In genomic region chr6:125198285-125199009, GRCh38 we compare ENCODE assay signal across 14 cellular contexts. TPM values are rescaled to one million over a fixed set of nuclear protein-coding genes. Genes with fewer than 3 reads are reported as not detected.
DNase-seq lines count a peak whose midpoint lies in the region; ATAC-seq and TF ChIP-seq lines count a peak whose summit lies in the region.
"Had no signal": no experiment of that assay in that cellular context is flagged by ENCODE, and none has a peak within 500 bp of the region (broad histone marks: within the 10 kb centered on the region; RNA-seq: fewer than 3 reads in every experiment).

No MANE protein-coding gene starts in this region.

- TF ChIP-seq CTCF in gastroesophageal sphincter (IDR thresholded peaks at IDR 0.05) = no peak
- TF ChIP-seq CTCF in sigmoid colon (IDR thresholded peaks at IDR 0.05) = no peak
- TF ChIP-seq CTCF in activated CD8-positive, alpha-beta T cell treated with anti-CD3 and anti-CD28 coated beads for 36 hours (IDR thresholded peaks at IDR 0.05) = no peak

- TF ChIP-seq POLR2A in gastroesophageal sphincter (IDR thresholded peaks at IDR 0.05) (no peak), sigmoid colon (IDR thresholded peaks at IDR 0.05) (no peak)

- POLR2A ChIA-PET in CD8-positive, alpha-beta memory T cell (lab: Charles Lee) = no interaction called here
- POLR2A ChIA-PET in activated CD8-positive, alpha-beta T cell treated with anti-CD3 and anti-CD28 coated beads for 36 hours (lab: Charles Lee) = no interaction called here

- H3K9me3 Mint-ChIP-seq in CD8-positive, alpha-beta memory T cell = no peaks in the 10 kb centered on the region
- no peaks in the 10 kb centered on the region for H3K9me3 Mint-ChIP-seq in activated CD8-positive, alpha-beta T cell treated with anti-CD3 and anti-CD28 coated beads for 36 hours

- CTCF ChIA-PET in CD8-positive, alpha-beta memory T cell (lab: Charles Lee) = no interaction called here
- CTCF ChIA-PET in activated CD8-positive, alpha-beta T cell treated with anti-CD3 and anti-CD28 coated beads for 36 hours (lab: Charles Lee) = interaction anchor here (1.6 kb wide), 1 partner anchor 9 kb away, joined by 3 read pairs; no protein-coding TSS in a partner anchor

- peaks cover 32% of the 10 kb centered on the region for H3F3A ChIP-seq in GM23248 (ENCODE audit: insufficient read depth)

- 38 to 39% methylated on average over 8 of the region's 8 CpGs for WGBS in GM23248 (ENCODE audit: low coverage in 1 of 2, low lambda C conversion rate in 2 of 2, missing lambda C conversion rate in 2 of 2), 2 experiments
- 79 to 94% methylated on average over 4 to 7 of the region's 8 CpGs for WGBS in gastroesophageal sphincter (ENCODE audit: low coverage in 1 of 2), 2 donors
- 82 to 83% methylated on average over 8 of the region's 8 CpGs for WGBS in sigmoid colon, 2 donors

- H3K27ac ChIP-seq in GM23248 (peak overlapping the region; percentile 35; the same call in 1 of the 2 replicates), gastroesophageal sphincter (peak overlapping the region in 3 of 4 donors; percentile 13 to 44 (median 29)), sigmoid colon (peak overlapping the region; percentile 58 to 80 (median 68))
- H3K27ac ChIP-seq in CD8-positive, alpha-beta memory T cell (ENCODE audit: low read depth, low read length) = no peak overlapping the region
- H3K27ac ChIP-seq: brain microvascular endothelial cell, HL-60 had no signal

- DNase-seq in GM23248 = no peak
- peak; percentile 63 for DNase-seq in NCI-H446 treated with DMSO at 0.1 percent for 48 hours (lab: John Stamatoyannopoulos, UW)
- DNase-seq in sigmoid colon = no peak
- DNase-seq in NCI-H2171 treated with DMSO at 0.1 percent for 48 hours (lab: John Stamatoyannopoulos, UW) = no peak
- no peak for DNase-seq in CD8-positive, alpha-beta memory T cell
- no peak for DNase-seq in activated CD8-positive, alpha-beta T cell treated with anti-CD3 and anti-CD28 coated beads for 36 hours
- DNase-seq: activated gamma-delta T cell, NCI-H345 had no signal

- no peaks in the 10 kb centered on the region for H4K20me1 ChIP-seq in GM23248 (ENCODE audit: insufficient read depth)

- intact Hi-C loops in sigmoid colon (cut with DNase I) = no loop called here
- intact Hi-C loops in activated CD8-positive, alpha-beta T cell treated with anti-CD3 and anti-CD28 coated beads for 36 hours (cut with micrococcal nuclease) = no loop called here

- H3K9me3 ChIP-seq in GM23248 (ENCODE audit: low read depth) (no peaks in the 10 kb centered on the region), gastroesophageal sphincter (no peaks in the 10 kb centered on the region), sigmoid colon (no peaks in the 10 kb centered on the region)
- H3K9me3 ChIP-seq in CD8-positive, alpha-beta memory T cell (ENCODE audit: low read length) = no peaks in the 10 kb centered on the region
- H3K9me3 ChIP-seq: BE2C had no signal

- H3K4me2 ChIP-seq in GM23248 (ENCODE audit: unreplicated experiment) = no peak overlapping the region

- peak overlapping the region; percentile 45; the same call in 1 of the 2 replicates for H2AFZ ChIP-seq in GM23248

- H3K4me1 ChIP-seq in GM23248 (ENCODE audit: insufficient read depth) = peaks cover 39% of the 10 kb centered on the region
- peaks cover 3 to 53% (median 11%) of the 10 kb centered on the region in 3 donors for H3K4me1 ChIP-seq in gastroesophageal sphincter
- H3K4me1 ChIP-seq in sigmoid colon = peaks cover 0 to 45% (median 38%) of the 10 kb centered on the region in 4 donors
- H3K4me1 ChIP-seq in CD8-positive, alpha-beta memory T cell (ENCODE audit: insufficient read depth, low read length) = no peaks in the 10 kb centered on the region

- in situ Hi-C loops in GM23248 (cut with MboI) = no loop called here

- no peak overlapping the region for H3K9ac ChIP-seq in GM23248

- H3K27me3 ChIP-seq in GM23248 (replicated peaks; ENCODE audit: insufficient read depth) (no peaks in the 10 kb centered on the region), gastroesophageal sphincter (no peaks in the 10 kb centered on the region), sigmoid colon (no peaks in the 10 kb centered on the region)
- no peaks in the 10 kb centered on the region for H3K27me3 ChIP-seq in CD8-positive, alpha-beta memory T cell (ENCODE audit: insufficient read depth, low read length, poor library complexity, severe bottlenecking)
- H3K27me3 ChIP-seq: BE2C, brain microvascular endothelial cell had no signal

- no peaks in the 10 kb centered on the region for H3K9me2 ChIP-seq in GM23248 (ENCODE audit: insufficient read depth)

- H3K4me1 Mint-ChIP-seq in CD8-positive, alpha-beta memory T cell = no peaks in the 10 kb centered on the region
- H3K4me1 Mint-ChIP-seq in activated CD8-positive, alpha-beta T cell treated with anti-CD3 and anti-CD28 coated beads for 36 hours (ENCODE audit: low read depth) = no peaks in the 10 kb centered on the region

- no peak overlapping the region for H3K27ac Mint-ChIP-seq in CD8-positive, alpha-beta memory T cell
- no peak overlapping the region for H3K27ac Mint-ChIP-seq in activated CD8-positive, alpha-beta T cell treated with anti-CD3 and anti-CD28 coated beads for 36 hours

- no peaks in the 10 kb centered on the region for H3K36me3 ChIP-seq in GM23248 (ENCODE audit: low read depth)
- no peaks in the 10 kb centered on the region for H3K36me3 ChIP-seq in gastroesophageal sphincter
- no peaks in the 10 kb centered on the region for H3K36me3 ChIP-seq in sigmoid colon
- no peaks in the 10 kb centered on the region for H3K36me3 ChIP-seq in CD8-positive, alpha-beta memory T cell (ENCODE audit: insufficient read depth, low read length)
- H3K36me3 ChIP-seq: BE2C, brain microvascular endothelial cell had no signal

- H3K79me2 ChIP-seq in GM23248 (ENCODE audit: insufficient read depth) = no peaks in the 10 kb centered on the region

- TF ChIP-seq EP300 in gastroesophageal sphincter (IDR thresholded peaks at IDR 0.05) (no peak), sigmoid colon (IDR thresholded peaks at IDR 0.05) (no peak)

- ATAC-seq in gastroesophageal sphincter (no peak), HG02610 (IDR thresholded peaks at IDR 0.05; ENCODE audit: unreplicated experiment) (no peak)
- no peak for ATAC-seq in activated CD8-positive, alpha-beta T cell treated with anti-CD3 and anti-CD28 coated beads for 36 hours

- H3K27me3 Mint-ChIP-seq in CD8-positive, alpha-beta memory T cell = peaks cover 5 to 9% of the 10 kb centered on the region in 2 donors
- H3K27me3 Mint-ChIP-seq in activated CD8-positive, alpha-beta T cell treated with anti-CD3 and anti-CD28 coated beads for 36 hours = no peaks in the 10 kb centered on the region

- H3K36me3 Mint-ChIP-seq in CD8-positive, alpha-beta memory T cell = peaks cover 0 to 2% (median 0%) of the 10 kb centered on the region in 3 donors
- no peaks in the 10 kb centered on the region for H3K36me3 Mint-ChIP-seq in activated CD8-positive, alpha-beta T cell treated with anti-CD3 and anti-CD28 coated beads for 36 hours (ENCODE audit: low read depth)

- H3K4me3 Mint-ChIP-seq in CD8-positive, alpha-beta memory T cell = no peak overlapping the region
- no peak overlapping the region for H3K4me3 Mint-ChIP-seq in activated CD8-positive, alpha-beta T cell treated with anti-CD3 and anti-CD28 coated beads for 36 hours

- H3K4me3 ChIP-seq in GM23248 (no peak overlapping the region), gastroesophageal sphincter (no peak overlapping the region), sigmoid colon (no peak overlapping the region)
- H3K4me3 ChIP-seq in CD8-positive, alpha-beta memory T cell (ENCODE audit: low read length) = no peak overlapping the region
- H3K4me3 ChIP-seq: lung had no signal

RNA-seq across cellular contexts. Expression of gene TPD52L1, which starts 44.9 kb away (rescaled TPM):
- 5.1 and 5.7 TPM in 2 replicates for total RNA-seq in GM23248 (2014; rRNA removed; shearing (Covaris generic))
- polyA plus RNA-seq in GM23248 (2016; fragmentation: Nextera tagmentation; extraction: Ambion mirVana) = 11.3 and 12.3 TPM in 2 replicates
- total RNA-seq in gastroesophageal sphincter = 10 to 100 TPM; 11.2 to 59.7 (median 20.2) TPM
- 10 to 100 TPM; 61.0 to 98.9 (median 73.8) TPM for total RNA-seq in sigmoid colon
- 10 to 100 TPM in 2 of 3 donors, 1 to 10 TPM in 1; 8.1 to 21.8 (median 13.8) TPM for polyA plus RNA-seq in sigmoid colon
- not detected for total RNA-seq in CD8-positive, alpha-beta memory T cell
- 0.18 TPM for polyA plus RNA-seq in CD8-positive, alpha-beta memory T cell
- total RNA-seq in activated CD8-positive, alpha-beta T cell treated with anti-CD3 and anti-CD28 coated beads for 36 hours = 1 to 10 TPM in 1 of 2 experiments, under 1 TPM in 1; 0.52 to 1.1 TPM
